1 cellular context compared by ENCODE assay signal in genomic region chr15:67143646-67144045, GRCh38.
TF ChIP-seq lines count a peak whose summit lies in the region.

No MANE protein-coding gene starts in this region.

TF ChIP-seq in WTC11, 78 proteins besides CTCF, POLR2A, EP300 and RAD21 (continued from another document):
- TF ChIP-seq, protein P1, sequence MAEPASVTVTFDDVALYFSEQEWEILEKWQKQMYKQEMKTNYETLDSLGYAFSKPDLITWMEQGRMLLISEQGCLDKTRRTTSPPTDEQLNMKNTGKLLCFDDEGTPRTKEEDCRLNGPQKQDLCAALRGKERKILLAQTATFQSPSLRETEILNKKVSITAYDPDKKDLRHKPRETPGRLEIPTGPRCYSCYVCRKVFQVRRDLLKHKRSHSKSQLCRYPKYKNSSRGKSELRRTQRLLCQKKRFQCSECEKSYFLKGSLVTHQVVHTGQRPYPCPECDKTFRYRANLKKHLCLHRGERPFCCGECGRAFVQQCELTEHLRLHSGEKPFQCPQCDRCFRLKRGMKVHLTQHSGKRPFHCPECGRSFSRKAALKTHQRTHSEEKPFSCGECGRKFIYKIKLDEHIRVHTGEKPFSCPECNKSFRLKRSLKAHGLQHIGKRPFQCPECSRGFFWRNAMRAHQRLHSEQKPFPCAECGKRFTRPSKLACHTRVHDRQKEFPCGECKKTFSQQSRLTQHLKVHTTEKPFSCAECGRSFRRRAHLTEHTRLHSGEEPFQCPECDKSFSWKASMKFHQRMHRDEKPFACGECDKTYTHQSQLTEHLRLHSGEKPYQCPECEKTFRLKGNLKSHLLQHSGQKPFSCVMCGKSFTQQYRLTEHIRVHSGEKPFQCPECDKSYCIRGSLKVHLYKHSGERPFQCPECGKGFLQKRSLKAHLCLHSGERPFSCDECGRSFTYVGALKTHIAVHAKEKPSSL (CRISPR knock-in tag; conservative IDR thresholded peaks at IDR 0.05): no peak
- no peak for TF ChIP-seq ZNF219 (CRISPR knock-in tag; IDR thresholded peaks at IDR 0.05; ENCODE audit: borderline replicate concordance)
- TF ChIP-seq, protein P2, sequence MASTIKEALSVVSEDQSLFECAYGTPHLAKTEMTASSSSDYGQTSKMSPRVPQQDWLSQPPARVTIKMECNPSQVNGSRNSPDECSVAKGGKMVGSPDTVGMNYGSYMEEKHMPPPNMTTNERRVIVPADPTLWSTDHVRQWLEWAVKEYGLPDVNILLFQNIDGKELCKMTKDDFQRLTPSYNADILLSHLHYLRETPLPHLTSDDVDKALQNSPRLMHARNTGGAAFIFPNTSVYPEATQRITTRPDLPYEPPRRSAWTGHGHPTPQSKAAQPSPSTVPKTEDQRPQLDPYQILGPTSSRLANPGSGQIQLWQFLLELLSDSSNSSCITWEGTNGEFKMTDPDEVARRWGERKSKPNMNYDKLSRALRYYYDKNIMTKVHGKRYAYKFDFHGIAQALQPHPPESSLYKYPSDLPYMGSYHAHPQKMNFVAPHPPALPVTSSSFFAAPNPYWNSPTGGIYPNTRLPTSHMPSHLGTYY (CRISPR knock-in tag; IDR thresholded peaks at IDR 0.05): no peak
- no peak for TF ChIP-seq GTF2I (CRISPR knock-in tag; conservative IDR thresholded peaks at IDR 0.05)
- no peak for TF ChIP-seq MYBL2 (CRISPR knock-in tag; IDR thresholded peaks at IDR 0.05)
- no peak for TF ChIP-seq PREB (CRISPR knock-in tag; IDR thresholded peaks at IDR 0.05; ENCODE audit: borderline replicate concordance)
- TF ChIP-seq, protein P3, sequence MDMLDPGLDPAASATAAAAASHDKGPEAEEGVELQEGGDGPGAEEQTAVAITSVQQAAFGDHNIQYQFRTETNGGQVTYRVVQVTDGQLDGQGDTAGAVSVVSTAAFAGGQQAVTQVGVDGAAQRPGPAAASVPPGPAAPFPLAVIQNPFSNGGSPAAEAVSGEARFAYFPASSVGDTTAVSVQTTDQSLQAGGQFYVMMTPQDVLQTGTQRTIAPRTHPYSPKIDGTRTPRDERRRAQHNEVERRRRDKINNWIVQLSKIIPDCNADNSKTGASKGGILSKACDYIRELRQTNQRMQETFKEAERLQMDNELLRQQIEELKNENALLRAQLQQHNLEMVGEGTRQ (CRISPR knock-in tag; IDR thresholded peaks at IDR 0.05): no peak
- TF ChIP-seq SP1 (CRISPR knock-in tag; conservative IDR thresholded peaks at IDR 0.05): no peak
- TF ChIP-seq, protein P4, sequence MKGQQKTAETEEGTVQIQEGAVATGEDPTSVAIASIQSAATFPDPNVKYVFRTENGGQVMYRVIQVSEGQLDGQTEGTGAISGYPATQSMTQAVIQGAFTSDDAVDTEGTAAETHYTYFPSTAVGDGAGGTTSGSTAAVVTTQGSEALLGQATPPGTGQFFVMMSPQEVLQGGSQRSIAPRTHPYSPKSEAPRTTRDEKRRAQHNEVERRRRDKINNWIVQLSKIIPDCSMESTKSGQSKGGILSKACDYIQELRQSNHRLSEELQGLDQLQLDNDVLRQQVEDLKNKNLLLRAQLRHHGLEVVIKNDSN (CRISPR knock-in tag; IDR thresholded peaks at IDR 0.05): no peak
